8 cellular contexts compared by ENCODE assay signal in the genomic region with DNA sequence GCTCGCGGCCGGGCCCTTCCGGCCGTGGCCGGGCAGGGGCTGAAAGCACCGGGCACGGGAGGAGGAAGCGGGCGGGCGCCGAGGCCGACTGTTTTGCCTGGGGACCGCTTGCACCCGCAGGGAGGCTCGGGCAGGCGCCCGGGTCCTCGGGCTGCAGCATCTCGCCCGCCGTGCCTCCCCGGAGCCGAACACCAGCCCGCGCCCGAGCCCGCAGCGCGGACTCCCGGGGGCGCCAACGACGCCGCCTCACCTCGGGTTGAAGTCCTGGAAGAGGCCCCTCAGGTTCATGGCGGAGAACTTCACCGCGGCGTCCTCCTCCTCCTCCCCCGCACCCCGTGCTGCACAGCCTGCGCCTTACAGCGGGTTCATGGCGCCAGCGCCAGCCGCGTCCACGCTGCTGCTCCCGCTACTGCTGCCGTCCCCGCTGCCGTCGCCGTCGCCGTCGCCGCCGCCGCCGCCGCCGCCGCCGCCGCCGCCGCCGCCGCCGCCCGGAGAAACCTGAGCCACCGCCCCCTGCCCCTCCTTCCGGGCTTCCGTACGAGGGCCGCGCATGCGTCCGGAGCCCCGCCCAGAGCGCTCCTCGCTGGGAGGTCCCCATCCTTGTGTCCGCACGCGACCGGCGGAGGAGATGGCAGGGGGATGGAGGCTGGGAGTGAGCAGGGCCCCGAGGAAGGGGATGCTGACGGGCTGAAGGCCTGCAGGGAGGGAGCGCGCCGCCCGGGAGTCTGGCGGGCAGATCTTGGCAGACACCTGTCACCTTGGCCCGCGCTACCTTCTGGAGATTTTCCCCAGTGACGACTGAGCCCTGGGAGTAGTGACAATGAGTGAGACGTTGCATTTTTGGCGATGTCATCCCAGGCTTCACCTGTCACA. TPM values are rescaled to one million over a fixed set of nuclear protein-coding genes. Genes with fewer than 3 reads are reported as not detected.
DNase-seq lines count a peak whose midpoint lies in the region; ATAC-seq, FAIRE-seq and TF ChIP-seq lines count a peak whose summit lies in the region.

TMEM185A (minus strand) TSS at position 500 of the 873 bp plus-strand sequence; CDS start at position 288, 212 bp downstream.

- H3K4me3 ChIP-seq in RWPE2 (ENCODE audit: severe bottlenecking), result peak within 1 kb of the TSS; percentile 50

- no peaks in the 10 kb centered on the region for H3K27me3 ChIP-seq in RWPE2 (ENCODE audit: insufficient read depth, poor library complexity, severe bottlenecking)

- DNase-seq in DMS53 (lab: John Stamatoyannopoulos, UW) (peak; percentile 76), RWPE2 (ENCODE audit: low spot score) (no peak), frontal cortex (ENCODE audit: low spot score in 2 of 2) (peak; percentile 56), nucleus accumbens (lab: John Stamatoyannopoulos, UW) (peak in 52 of 56 donors; percentile 1 to 75 (median 32)), superior temporal gyrus (ENCODE audit: extremely low spot score) (peak; percentile 36)
- peak; percentile 92 for DNase-seq in activated effector memory CD4-positive, alpha-beta T cell treated with anti-CD3 and anti-CD28 coated beads, Interleukin-2, amount 50 U/mL, for 16 hours

- H3K9me3 ChIP-seq in RWPE2 (ENCODE audit: severe bottlenecking), result no peaks in the 10 kb centered on the region

- no peak for TF ChIP-seq CTCF in RWPE2 (IDR thresholded peaks at IDR 0.05; ENCODE audit: poor library complexity, severe bottlenecking)

- no peak for TF ChIP-seq EP300 in Ishikawa (IDR thresholded peaks at IDR 0.05; ENCODE audit: borderline replicate concordance)

- peak; percentile 92 for ATAC-seq in GM21576 (IDR thresholded peaks at IDR 0.05; ENCODE audit: unreplicated experiment)
- peak; percentile 49 for ATAC-seq in RWPE2 (ENCODE audit: low read depth)

- peak within 1 kb of the TSS; percentile 12 for H3K27ac ChIP-seq in RWPE2 (ENCODE audit: poor library complexity, severe bottlenecking)

- no peak for FAIRE-seq in frontal cortex (lab: Jason Lieb, UNC)

- H3K4me1 ChIP-seq in RWPE2 (ENCODE audit: insufficient read depth, poor library complexity, severe bottlenecking), result peaks cover 8% of the 10 kb centered on the region

- no peaks in the 10 kb centered on the region for H3K36me3 ChIP-seq in RWPE2 (ENCODE audit: low read depth)

- no peak for TF ChIP-seq RAD21 in Ishikawa (IDR thresholded peaks at IDR 0.05; ENCODE audit: low read depth)

TF ChIP-seq in Ishikawa, 13 proteins besides CTCF, POLR2A, EP300 and RAD21:
- TF ChIP-seq TAF1 (IDR thresholded peaks at IDR 0.05; ENCODE audit: low read depth), result no peak
- TF ChIP-seq, protein P1, sequence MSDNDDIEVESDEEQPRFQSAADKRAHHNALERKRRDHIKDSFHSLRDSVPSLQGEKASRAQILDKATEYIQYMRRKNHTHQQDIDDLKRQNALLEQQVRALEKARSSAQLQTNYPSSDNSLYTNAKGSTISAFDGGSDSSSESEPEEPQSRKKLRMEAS (IDR thresholded peaks at IDR 0.05), result peak; percentile 22; the same call in 1 of the 2 replicates

RNA-seq across cellular contexts. Expression of gene TMEM185A, which starts in this region (rescaled TPM):
- total RNA-seq in frontal cortex, result 42.4 TPM
